ENCODE assay signal across 14 cellular contexts in genomic region chr13:29733069-29733700, GRCh38.
DNase-seq lines count a peak whose midpoint lies in the region; ATAC-seq lines count a peak whose summit lies in the region.
"Had no signal": no experiment of that assay in that cellular context is flagged by ENCODE, and none has a peak within 500 bp of the region (broad histone marks: within the 10 kb centered on the region; RNA-seq: fewer than 3 reads in every experiment).

No MANE protein-coding gene starts in this region.

- DNase-seq in CMK (ENCODE audit: low read depth) (peak; percentile 52), KBM-7 (peak; percentile 95), SW480 (ENCODE audit: low spot score) (peak; percentile 41), medulla oblongata (ENCODE audit: extremely low spot score) (peak; percentile 37), T-helper 9 cell (no peak), NCI-H1417 (lab: John Stamatoyannopoulos, UW) (no peak)
- DNase-seq: activated B cell treated with CpG ODN at 0.5 μM for 24 hours; DND-41; effector memory CD4-positive, alpha-beta T cell; GOT3; SJCRH30 had no signal

- ATAC-seq in GM21360 (IDR thresholded peaks at IDR 0.05; ENCODE audit: unreplicated experiment) (no peak), HG03457 (IDR thresholded peaks at IDR 0.05; ENCODE audit: unreplicated experiment) (no peak)
- ATAC-seq: activated naive CD4-positive, alpha-beta T cell treated with anti-CD3 and anti-CD28 coated beads, Interleukin-2, amount 50 U/mL, for 72 hours had no signal

- in situ Hi-C loops in KBM-7 (cut with MboI; ENCODE audit: low pct_unique_long_range_greater_than_20kb, low sequenced_read_pairs), result no loop called here

Comparison
In these comparisons a context has a peak if more than half of its experiments do, and no peak if none do; other contexts are left out.
1. DNase-seq: peak in CMK (single experiment), KBM-7 (single experiment), SW480 (single experiment) and medulla oblongata (single experiment); none in T-helper 9 cell (single experiment) and NCI-H1417 (0 of 3).